Comparison of ENCODE assay signal across 9 cellular contexts in genomic region chr18:45920367-45920766, GRCh38. TPM values are rescaled to one million over a fixed set of nuclear protein-coding genes. Genes with fewer than 3 reads are reported as not detected.
DNase-seq lines count a peak whose midpoint lies in the region; ATAC-seq and TF ChIP-seq lines count a peak whose summit lies in the region.
"Had no signal": no experiment of that assay in that cellular context is flagged by ENCODE, and none has a peak within 500 bp of the region (broad histone marks: within the 10 kb centered on the region; RNA-seq: fewer than 3 reads in every experiment).

No MANE protein-coding gene starts in this region.

- POLR2A ChIA-PET in activated CD4-positive, alpha-beta T cell treated with anti-CD3 and anti-CD28 coated beads, Interleukin-2, amount 10 ng/mL, durations not matched to agents 7 days and 5 days (lab: Charles Lee): no interaction called here
- POLR2A ChIA-PET in activated B cell treated with CpG ODN at 0.5 μM for 24 hours (lab: Charles Lee): no interaction called here
- POLR2A ChIA-PET in HEK293T (lab: Yijun Ruan, JAX): no interaction called here

- no peaks in the 10 kb centered on the region for H3K9me3 ChIP-seq in upper lobe of right lung

- no peaks in the 10 kb centered on the region for H3K27me3 Mint-ChIP-seq in activated CD4-positive, alpha-beta T cell treated with anti-CD3 and anti-CD28 coated beads, Interleukin-2, amount 10 ng/mL, durations not matched to agents 7 days and 5 days
- no peaks in the 10 kb centered on the region for H3K27me3 Mint-ChIP-seq in activated B cell treated with CpG ODN at 0.5 μM for 24 hours

- no peak for TF ChIP-seq CTCF in activated B cell treated with CpG ODN at 0.5 μM for 24 hours (IDR thresholded peaks at IDR 0.05)
- no peak for TF ChIP-seq CTCF in upper lobe of right lung (IDR thresholded peaks at IDR 0.05)

- peaks cover 7% of the 10 kb centered on the region for H3K4me1 Mint-ChIP-seq in activated CD4-positive, alpha-beta T cell treated with anti-CD3 and anti-CD28 coated beads, Interleukin-2, amount 10 ng/mL, durations not matched to agents 7 days and 5 days
- peaks cover 19% of the 10 kb centered on the region for H3K4me1 Mint-ChIP-seq in activated B cell treated with CpG ODN at 0.5 μM for 24 hours

- H3K36me3 Mint-ChIP-seq in activated CD4-positive, alpha-beta T cell treated with anti-CD3 and anti-CD28 coated beads, Interleukin-2, amount 10 ng/mL, durations not matched to agents 7 days and 5 days (ENCODE audit: low read depth): peaks cover 44% of the 10 kb centered on the region
- H3K36me3 Mint-ChIP-seq in activated B cell treated with CpG ODN at 0.5 μM for 24 hours (ENCODE audit: low read depth): peaks cover 86% of the 10 kb centered on the region

- no peak overlapping the region for H3K27ac ChIP-seq in upper lobe of right lung
- H3K27ac ChIP-seq: C4-2B had no signal

- peak overlapping the region; percentile 14 for H3K27ac Mint-ChIP-seq in activated CD4-positive, alpha-beta T cell treated with anti-CD3 and anti-CD28 coated beads, Interleukin-2, amount 10 ng/mL, durations not matched to agents 7 days and 5 days
- H3K27ac Mint-ChIP-seq in activated B cell treated with CpG ODN at 0.5 μM for 24 hours: no peak overlapping the region

- intact Hi-C loops in activated B cell treated with CpG ODN at 0.5 μM for 24 hours (cut with micrococcal nuclease): loop anchor here (2.0 kb wide), 1 partner anchor 152 kb away; the partner anchor contains the start of gene PSTPIP2
- intact Hi-C loops in upper lobe of right lung (cut with DNase I): no loop called here

- CTCF ChIA-PET in activated CD4-positive, alpha-beta T cell treated with anti-CD3 and anti-CD28 coated beads, Interleukin-2, amount 10 ng/mL, durations not matched to agents 7 days and 5 days (lab: Charles Lee): no interaction called here
- CTCF ChIA-PET in activated B cell treated with CpG ODN at 0.5 μM for 24 hours (lab: Charles Lee): no interaction called here
- CTCF ChIA-PET in HEK293T (lab: Yijun Ruan, JAX): no interaction called here

- peaks cover 11% of the 10 kb centered on the region for H3K4me1 ChIP-seq in upper lobe of right lung

- H3K36me3 ChIP-seq in upper lobe of right lung: peaks cover 92% of the 10 kb centered on the region

- ATAC-seq in activated B cell treated with CpG ODN at 0.5 μM for 24 hours (ENCODE audit: low read depth) (peak; percentile 54), upper lobe of right lung (peak; percentile 72)

- no peak for DNase-seq in activated CD4-positive, alpha-beta T cell treated with anti-CD3 and anti-CD28 coated beads, Interleukin-2, amount 10 ng/mL, durations not matched to agents 7 days and 5 days
- no peak for DNase-seq in activated CD4-positive, alpha-beta T cell treated with anti-CD3 and anti-CD28 coated beads, Interleukin-2, amount 50 U/mL, for 48 hours
- DNase-seq in activated B cell treated with CpG ODN at 0.5 μM for 24 hours: no peak
- DNase-seq in hypothalamus (lab: John Stamatoyannopoulos, UW): peak in 34 of 51 donors; percentile 1 to 54 (median 32)
- DNase-seq in upper lobe of right lung: peak; percentile 84
- DNase-seq in HEK293T (ENCODE audit: extremely low spot score): no peak
- DNase-seq in NCI-H82 treated with DMSO at 0.1 percent for 48 hours (lab: John Stamatoyannopoulos, UW; ENCODE audit: unreplicated experiment): no peak
- no peak for DNase-seq in HuH-7.5 (ENCODE audit: low spot score)

- H3K4me3 ChIP-seq in upper lobe of right lung: no peak overlapping the region

- H3K9me3 Mint-ChIP-seq in activated CD4-positive, alpha-beta T cell treated with anti-CD3 and anti-CD28 coated beads, Interleukin-2, amount 10 ng/mL, durations not matched to agents 7 days and 5 days: no peaks in the 10 kb centered on the region
- H3K9me3 Mint-ChIP-seq in activated B cell treated with CpG ODN at 0.5 μM for 24 hours: no peaks in the 10 kb centered on the region

- no peak overlapping the region for H3K4me3 Mint-ChIP-seq in activated CD4-positive, alpha-beta T cell treated with anti-CD3 and anti-CD28 coated beads, Interleukin-2, amount 10 ng/mL, durations not matched to agents 7 days and 5 days
- no peak overlapping the region for H3K4me3 Mint-ChIP-seq in activated B cell treated with CpG ODN at 0.5 μM for 24 hours

- H3K27me3 ChIP-seq in upper lobe of right lung: no peaks in the 10 kb centered on the region

TF ChIP-seq in HEK293T, 16 proteins besides CTCF, POLR2A, EP300 and RAD21:
- TF ChIP-seq L3MBTL2 (conservative IDR thresholded peaks at IDR 0.05) (no peak), FOXK2 (IDR thresholded peaks at IDR 0.05) (no peak), HDGF (IDR thresholded peaks at IDR 0.05; ENCODE audit: borderline replicate concordance) (no peak), FOXA1 (IDR thresholded peaks at IDR 0.05) (no peak), TARDBP (IDR thresholded peaks at IDR 0.05) (no peak), SUZ12 (IDR thresholded peaks at IDR 0.05) (no peak)

RNA-seq across cellular contexts. Expression of gene EPG5, which starts 46.8 kb away (rescaled TPM):
- total RNA-seq in activated CD4-positive, alpha-beta T cell treated with anti-CD3 and anti-CD28 coated beads, Interleukin-2, amount 10 ng/mL, durations not matched to agents 7 days and 5 days: 10 to 100 TPM; 21.6 to 26.6 TPM
- total RNA-seq in activated B cell treated with CpG ODN at 0.5 μM for 24 hours (34.2 and 38.3 TPM in 2 replicates), upper lobe of right lung (38.5 TPM)

Comparison
In these comparisons a context has a peak if more than half of its experiments do, and no peak if none do; other contexts are left out.
1. DNase-seq: peak in hypothalamus (34 of 51) and upper lobe of right lung (single experiment); none in activated CD4-positive, alpha-beta T cell treated with anti-CD3 and anti-CD28 coated beads, Interleukin-2, amount 10 ng/mL, durations not matched to agents 7 days and 5 days (single experiment), activated CD4-positive, alpha-beta T cell treated with anti-CD3 and anti-CD28 coated beads, Interleukin-2, amount 50 U/mL, for 48 hours (0 of 2), activated B cell treated with CpG ODN at 0.5 μM for 24 hours (single experiment), HEK293T (single experiment), NCI-H82 treated with DMSO at 0.1 percent for 48 hours (single experiment) and HuH-7.5 (single experiment).